ENCODE assay signal across 8 cellular contexts in genomic region chr10:78974409-78975317, GRCh38.
DNase-seq lines count a peak whose midpoint lies in the region; ATAC-seq and TF ChIP-seq lines count a peak whose summit lies in the region.

No MANE protein-coding gene starts in this region.

- DNase-seq in AG09309 (ENCODE audit: low read depth) (peak; percentile 78), GM20000 (ENCODE audit: low spot score) (peak; percentile 62), NCI-H2227 treated with DMSO at 0.1 percent for 48 hours (lab: John Stamatoyannopoulos, UW) (peak; percentile 36), coronary artery (ENCODE audit: low spot score) (peak; percentile 92)
- peak; percentile 62 to 73 for DNase-seq in activated CD4-positive, alpha-beta T cell treated with anti-CD3 and anti-CD28 coated beads for 4 hours
- peak; percentile 66 for DNase-seq in stimulated activated CD4-positive, alpha-beta T cell treated with anti-CD3 and anti-CD28 coated beads, Interleukin-4, amount 100 ng/mL, for 1 hour

- TF ChIP-seq CTCF in AG09309 (IDR thresholded peaks at IDR 0.05; ENCODE audit: control insufficient read depth, insufficient read depth, low read depth, low read length, missing control alignments), result peak; percentile 66
- peak; percentile 84 for TF ChIP-seq CTCF in GM20000 (IDR thresholded peaks at IDR 0.05; ENCODE audit: extremely low read depth, missing control alignments)
- no peak for TF ChIP-seq CTCF in coronary artery (IDR thresholded peaks at IDR 0.05)
- peak; percentile 36 for TF ChIP-seq CTCF in liver (IDR thresholded peaks at IDR 0.05; ENCODE audit: low read depth, low read length, missing input control)

- no peak for ATAC-seq in GM19467 (IDR thresholded peaks at IDR 0.05; ENCODE audit: unreplicated experiment)

- no peaks in the 10 kb centered on the region for H3K27me3 ChIP-seq in liver (ENCODE audit: control insufficient read depth in 4 of 4, insufficient read depth in 4 of 4, low read length in 3 of 4)

- no peaks in the 10 kb centered on the region for H3K36me3 ChIP-seq in liver (ENCODE audit: control insufficient read depth in 4 of 4, insufficient read depth in 3 of 4, low read depth in 1 of 4, low read length in 3 of 4)

- WGBS in liver, result 55% methylated on average over 16 of the region's 16 CpGs

- H3K4me1 ChIP-seq in liver (ENCODE audit: control insufficient read depth in 4 of 4, insufficient read depth in 4 of 4, low read length in 3 of 4), result peaks cover 13 to 44% (median 28%) of the 10 kb centered on the region in 4 donors

- H3K4me3 ChIP-seq in AG09309 (ENCODE audit: control insufficient read depth, low read depth, low read length) (peak overlapping the region; percentile 36), coronary artery (peak overlapping the region; percentile 73), liver (ENCODE audit: low read depth in 1 of 3, low read length in 3 of 3) (peak overlapping the region; percentile 12 to 53 (median 18))

- H3K9ac ChIP-seq in liver (ENCODE audit: low read depth in 1 of 2, low read length in 2 of 2), result peak overlapping the region; percentile 11 to 82

- peak in 1 of 2 donors; percentile 59 for TF ChIP-seq RAD21 in liver (IDR thresholded peaks at IDR 0.05)

- H3K9me3 ChIP-seq in liver (ENCODE audit: control insufficient read depth in 4 of 4, low read length in 3 of 4), result no peaks in the 10 kb centered on the region

- H3K27ac ChIP-seq in coronary artery (peak overlapping the region; percentile 98), liver (ENCODE audit: low read depth in 1 of 2, low read length in 2 of 2) (peak overlapping the region; percentile 86)

TF ChIP-seq in liver, 16 proteins besides CTCF, POLR2A, EP300 and RAD21:
- peak; percentile 13 to 35 for TF ChIP-seq JUND (IDR thresholded peaks at IDR 0.05)
- no peak for TF ChIP-seq GABPA (IDR thresholded peaks at IDR 0.05 in 1 of 2, conservative IDR thresholded peaks at IDR 0.05 in 1 of 2)

Comparison
In these comparisons a context has a peak if more than half of its experiments do, and no peak if none do; other contexts are left out.
1. DNase-seq: peak in every context shown above with its lines; median percentile 92 in coronary artery; 78 in AG09309; 68 in activated CD4-positive, alpha-beta T cell treated with anti-CD3 and anti-CD28 coated beads for 4 hours; 66 in stimulated activated CD4-positive, alpha-beta T cell treated with anti-CD3 and anti-CD28 coated beads, Interleukin-4, amount 100 ng/mL, for 1 hour; 62 in GM20000; 36 in NCI-H2227 treated with DMSO at 0.1 percent for 48 hours.
2. H3K4me3 ChIP-seq: peak in every context shown above with its lines; median percentile 73 in coronary artery; 36 in AG09309; 18 in liver.